19 cellular contexts compared by ENCODE assay signal in the genomic region with DNA sequence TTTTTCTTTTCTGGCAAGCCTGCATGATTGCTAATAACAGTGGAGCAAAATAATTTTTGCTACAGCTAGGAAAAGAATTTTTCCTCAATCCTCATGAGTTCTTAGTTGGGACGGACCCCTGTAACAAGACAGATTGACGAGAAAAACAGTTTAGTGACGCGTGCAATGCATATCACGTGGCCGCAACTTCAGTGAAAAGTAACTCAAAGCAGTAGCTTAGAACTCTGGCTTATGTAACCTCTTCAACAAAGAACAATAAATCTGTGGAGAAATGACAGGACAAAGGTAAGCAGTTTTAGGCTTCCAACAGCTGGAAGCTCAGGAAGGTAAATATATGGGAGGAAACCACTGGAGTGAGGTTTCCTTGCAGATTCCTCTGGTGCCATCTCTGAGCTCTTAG. TPM values are rescaled to one million over a fixed set of nuclear protein-coding genes. Genes with fewer than 3 reads are reported as not detected.
DNase-seq lines count a peak whose midpoint lies in the region; ATAC-seq, FAIRE-seq and TF ChIP-seq lines count a peak whose summit lies in the region.
"Had no signal": no experiment of that assay in that cellular context is flagged by ENCODE, and none has a peak within 500 bp of the region (broad histone marks: within the 10 kb centered on the region; RNA-seq: fewer than 3 reads in every experiment).

No MANE protein-coding gene starts in this region.

- H3K9ac ChIP-seq in HepG2 (ENCODE audit: insufficient read depth, low read depth, low read length) (peak overlapping the region; percentile 39; the same call in 1 of the 2 replicates), H1 (replicated peaks in 1 of 4; ENCODE audit: extremely low read depth in 1 of 4, low read depth in 3 of 4, low read length in 3 of 4) (no peak overlapping the region)
- H3K9ac ChIP-seq: KMS-11 had no signal

- 0 out of 2 replicates have a peak overlapping the region, but pooled peaks have one; percentile 18 for H2BK12ac ChIP-seq in H1 (ENCODE audit: low read depth, low read length)

- ATAC-seq in HepG2 (no peak), right lobe of liver (no peak), GM21619 (IDR thresholded peaks at IDR 0.05; ENCODE audit: unreplicated experiment) (no peak), HG02981 (IDR thresholded peaks at IDR 0.05; ENCODE audit: unreplicated experiment) (no peak)
- ATAC-seq in natural killer cell treated with Interleukin-12 subunit alpha and Interleukin-12 subunit beta and Interleukin-15 and Interleukin-18, amount 100 ng/mL, for 72 hours: no peak

- H2BK5ac ChIP-seq in H1 (ENCODE audit: low read depth, low read length): no peak overlapping the region

- no peaks in the 10 kb centered on the region for H3K23me2 ChIP-seq in H1 (ENCODE audit: low read depth, low read length)

- H2AFZ ChIP-seq in HepG2 (ENCODE audit: low read length) (no peak overlapping the region), H1 (ENCODE audit: low read length) (no peak overlapping the region)

- no peak overlapping the region for H2AK5ac ChIP-seq in H1 (ENCODE audit: low read depth, low read length)

- H3K14ac ChIP-seq in H1 (ENCODE audit: insufficient read length): no peak overlapping the region

- H4K8ac ChIP-seq in H1 (ENCODE audit: extremely low read depth, insufficient read depth, low read length): no peak overlapping the region

- H3K27me3 Mint-ChIP-seq in mesothelial cell of epicardium (ENCODE audit: low read depth): no peaks in the 10 kb centered on the region
- H3K27me3 Mint-ChIP-seq in type B pancreatic cell: no peaks in the 10 kb centered on the region
- H3K27me3 Mint-ChIP-seq in natural killer cell treated with Interleukin-12 subunit alpha and Interleukin-12 subunit beta and Interleukin-15 and Interleukin-18, amount 100 ng/mL, for 72 hours: peaks cover 10 to 18% of the 10 kb centered on the region in 2 donors

- no peak overlapping the region for H3K56ac ChIP-seq in H1 (replicated peaks; ENCODE audit: insufficient read length, low read depth, low read length)

- no peak overlapping the region for H3K4ac ChIP-seq in H1 (replicated peaks; ENCODE audit: insufficient read length, low read depth, low read length)

- TF ChIP-seq RAD21 in HepG2 (CRISPR knock-in tag; IDR thresholded peaks at IDR 0.05) (no peak), H1 (IDR thresholded peaks at IDR 0.05 in 1 of 2, conservative IDR thresholded peaks at IDR 0.05 in 1 of 2; ENCODE audit: low read depth in 2 of 2, low read length in 2 of 2) (no peak)

- no peaks in the 10 kb centered on the region for H3K79me2 ChIP-seq in HepG2 (ENCODE audit: insufficient read depth, low read length)
- no peaks in the 10 kb centered on the region for H3K79me2 ChIP-seq in H1 (ENCODE audit: control insufficient read depth in 1 of 2, insufficient read depth in 2 of 2, low read length in 2 of 2)

- peak; percentile 83 for FAIRE-seq in HepG2 (lab: Jason Lieb, UNC)
- FAIRE-seq in H1 (lab: Jason Lieb, UNC): no peak

- H3K27ac ChIP-seq in HepG2 (ENCODE audit: extremely low read length, insufficient read depth, low read length) (peak overlapping the region; percentile 25), right lobe of liver (no peak overlapping the region), H1 (ENCODE audit: low read depth, low read length) (no peak overlapping the region)
- H3K27ac ChIP-seq: KMS-11, SJCRH30 had no signal

- intact Hi-C loops in HepG2 (cut with micrococcal nuclease; ENCODE audit: unreplicated experiment): loop anchor here (2.0 kb wide), 1 partner anchor 21 kb away; a partner anchor contains a TSS
- intact Hi-C loops in right lobe of liver (cut with DNase I): no loop called here

- H3K4me2 ChIP-seq in HepG2 (ENCODE audit: low read depth, low read length) (peak overlapping the region; percentile 58), H1 (ENCODE audit: insufficient read depth in 1 of 2, low read depth in 2 of 2, low read length in 2 of 2) (no peak overlapping the region)
- H3K4me2 ChIP-seq: KMS-11 had no signal

- no peak overlapping the region for H3K18ac ChIP-seq in H1 (ENCODE audit: extremely low read depth, low read length)

- no peak for TF ChIP-seq CTCF in HepG2 (CRISPR knock-in tag; IDR thresholded peaks at IDR 0.05)
- no peak for TF ChIP-seq CTCF in right lobe of liver (IDR thresholded peaks at IDR 0.05)
- no peak for TF ChIP-seq CTCF in H1 (IDR thresholded peaks at IDR 0.05; ENCODE audit: control extremely low read depth in 1 of 3, insufficient read depth in 1 of 3, low read depth in 1 of 3, low read length in 3 of 3)
- TF ChIP-seq CTCF in mesothelial cell of epicardium (IDR thresholded peaks at IDR 0.05; ENCODE audit: unreplicated experiment): no peak
- TF ChIP-seq CTCF in type B pancreatic cell (conservative IDR thresholded peaks at IDR 0.05): no peak

- no TSS peak for BruUV-seq in HepG2 (replicated peaks; lab: Mats Ljungman, UMichigan)

- TF ChIP-seq EP300 in HepG2 (IDR thresholded peaks at IDR 0.05; ENCODE audit: low read depth in 2 of 2, low read length in 2 of 2) (no peak), HepG2 (CRISPR knock-in tag; IDR thresholded peaks at IDR 0.05; ENCODE audit: borderline replicate concordance) (no peak), H1 (IDR thresholded peaks at IDR 0.05; ENCODE audit: borderline replicate concordance in 1 of 2, low read depth in 2 of 2, low read length in 2 of 2) (no peak)

- H3K9me3 ChIP-seq in HepG2 (ENCODE audit: low read length): no peaks in the 10 kb centered on the region
- no peaks in the 10 kb centered on the region for H3K9me3 ChIP-seq in right lobe of liver
- no peaks in the 10 kb centered on the region for H3K9me3 ChIP-seq in H1 (ENCODE audit: insufficient read depth in 2 of 2, low read depth in 1 of 2, low read length in 1 of 2)
- H3K9me3 ChIP-seq: SJCRH30 had no signal

- in situ Hi-C loops in HepG2 (cut with HindIII; ENCODE audit: extremely low pct_ligation_motif_present, low pct_unique_long_range_greater_than_20kb): no loop called here

- H3K27me3 ChIP-seq in HepG2 (ENCODE audit: control insufficient read depth in 1 of 2, insufficient read depth in 2 of 2, low read length in 2 of 2) (no peaks in the 10 kb centered on the region), right lobe of liver (no peaks in the 10 kb centered on the region), H1 (replicated peaks in 1 of 4; ENCODE audit: control insufficient read depth in 3 of 4, extremely low read depth in 1 of 4, insufficient read depth in 3 of 4, low read length in 3 of 4) (no peaks in the 10 kb centered on the region)
- H3K27me3 ChIP-seq: SJCRH30 had no signal

- H4K20me1 ChIP-seq in HepG2 (ENCODE audit: insufficient read depth, low read length) (no peaks in the 10 kb centered on the region), H1 (replicated peaks in 1 of 2; ENCODE audit: control insufficient read depth in 1 of 2, insufficient read depth in 2 of 2, low read length in 2 of 2) (no peaks in the 10 kb centered on the region)

- WGBS in HepG2 (ENCODE audit: low lambda C conversion rate): 18% methylated on average over 6 of the region's 6 CpGs
- 100% methylated on average over 6 of the region's 6 CpGs for WGBS in right lobe of liver (ENCODE audit: insufficient coverage, low coverage, low lambda C conversion rate, missing lambda C conversion rate)
- 98% methylated on average over 6 of the region's 6 CpGs; no CpG with 5 or more reads in 1 of the 2 experiments for WGBS in H1 (ENCODE audit: extremely low coverage in 1 of 2, insufficient coverage in 1 of 2, insufficient read length in 1 of 2, insufficient replicate concordance in 2 of 2, low coverage in 1 of 2, low lambda C conversion rate in 2 of 2, missing lambda C conversion rate in 1 of 2), 2 experiments

- DNase-seq in HepG2 (ENCODE audit: low spot score) (peak; percentile 49), right lobe of liver (no peak), H1 (ENCODE audit: low read depth in 1 of 2, low spot score in 2 of 2) (no peak), mesothelial cell of epicardium (ENCODE audit: low spot score in 2 of 2, unreplicated experiment in 2 of 2) (no peak), type B pancreatic cell (ENCODE audit: extremely low spot score, unreplicated experiment) (no peak)
- no peak for DNase-seq in natural killer cell treated with Interleukin-12 subunit alpha and Interleukin-12 subunit beta and Interleukin-15 and Interleukin-18, amount 100 ng/mL, for 72 hours (ENCODE audit: low spot score)
- DNase-seq: 8988T, DMS153, GDM1, GOT3, MV-4-11, NCI-H187, NCI-H226, SJCRH30 had no signal

- CTCF ChIA-PET in HepG2 (lab: Yijun Ruan, JAX; ENCODE audit: low intra/inter-chr PET ratio, low total read pairs): no interaction called here
- CTCF ChIA-PET in H1 (lab: Charles Lee; ENCODE audit: partially characterized antibody): interaction anchor here (0.5 to 40.0 kb wide), 7 partner anchors 11 to 116 kb away, joined by 3 to 994 read pairs (median 5); no protein-coding TSS in a partner anchor

- H2BK20ac ChIP-seq in H1 (ENCODE audit: low read length): no peak overlapping the region

- H3K36me3 Mint-ChIP-seq in mesothelial cell of epicardium (no peaks in the 10 kb centered on the region), type B pancreatic cell (no peaks in the 10 kb centered on the region)
- no peaks in the 10 kb centered on the region for H3K36me3 Mint-ChIP-seq in natural killer cell treated with Interleukin-12 subunit alpha and Interleukin-12 subunit beta and Interleukin-15 and Interleukin-18, amount 100 ng/mL, for 72 hours
- H3K36me3 Mint-ChIP-seq: CD14-positive monocyte had no signal

- no peak overlapping the region for H3K4me3 Mint-ChIP-seq in mesothelial cell of epicardium
- H3K4me3 Mint-ChIP-seq in type B pancreatic cell: no peak overlapping the region
- no peak overlapping the region for H3K4me3 Mint-ChIP-seq in natural killer cell treated with Interleukin-12 subunit alpha and Interleukin-12 subunit beta and Interleukin-15 and Interleukin-18, amount 100 ng/mL, for 72 hours
- H3K4me3 Mint-ChIP-seq: CD14-positive monocyte had no signal

- H3K4me1 ChIP-seq in HepG2 (ENCODE audit: insufficient read depth, low read length) (peaks cover 46% of the 10 kb centered on the region), right lobe of liver (no peaks in the 10 kb centered on the region), H1 (replicated peaks in 1 of 4; ENCODE audit: control insufficient read depth in 3 of 4, insufficient read depth in 4 of 4, low read length in 3 of 4) (peaks cover 2 to 11% (median 6%) of the 10 kb centered on the region in 4 experiments)

- peak overlapping the region; percentile 88 for H3K27ac Mint-ChIP-seq in mesothelial cell of epicardium
- peak overlapping the region; percentile 33 for H3K27ac Mint-ChIP-seq in type B pancreatic cell
- H3K27ac Mint-ChIP-seq in natural killer cell treated with Interleukin-12 subunit alpha and Interleukin-12 subunit beta and Interleukin-15 and Interleukin-18, amount 100 ng/mL, for 72 hours: no peak overlapping the region
- H3K27ac Mint-ChIP-seq: CD14-positive monocyte had no signal

- H3K79me1 ChIP-seq in H1 (ENCODE audit: low read depth, low read length): no peaks in the 10 kb centered on the region

- POLR2A ChIA-PET in HepG2 (lab: Yijun Ruan, JAX): interaction anchor here (0.7 to 6.4 kb wide), 5 partner anchors 9 to 124 kb away, joined by 3 to 76 read pairs (median 4); a partner anchor contains a TSS
- POLR2A ChIA-PET in H1 (lab: Charles Lee; ENCODE audit: partially characterized antibody): interaction anchor here (0.6 kb wide), 1 partner anchor 116 kb away, joined by 4 read pairs; no protein-coding TSS in a partner anchor

- peaks cover 20% of the 10 kb centered on the region for H3K4me1 Mint-ChIP-seq in mesothelial cell of epicardium
- peaks cover 15% of the 10 kb centered on the region for H3K4me1 Mint-ChIP-seq in type B pancreatic cell (ENCODE audit: unreplicated experiment)
- no peaks in the 10 kb centered on the region for H3K4me1 Mint-ChIP-seq in natural killer cell treated with Interleukin-12 subunit alpha and Interleukin-12 subunit beta and Interleukin-15 and Interleukin-18, amount 100 ng/mL, for 72 hours (ENCODE audit: low read depth in 2 of 2)
- H3K4me1 Mint-ChIP-seq: CD14-positive monocyte had no signal

- no peaks in the 10 kb centered on the region for H3K36me3 ChIP-seq in HepG2 (replicated peaks in 1 of 2; ENCODE audit: control insufficient read depth in 1 of 2, insufficient read depth in 2 of 2, low read length in 2 of 2)
- H3K36me3 ChIP-seq in right lobe of liver: no peaks in the 10 kb centered on the region
- H3K36me3 ChIP-seq in H1 (ENCODE audit: control insufficient read depth in 2 of 4, insufficient read depth in 4 of 4, low read length in 3 of 4): no peaks in the 10 kb centered on the region
- H3K36me3 ChIP-seq: SJCRH30 had no signal

- H4K91ac ChIP-seq in H1 (replicated peaks; ENCODE audit: insufficient read length, low read length): no peak overlapping the region

- no peak overlapping the region for H2BK120ac ChIP-seq in H1 (replicated peaks; ENCODE audit: low read depth, low read length)

- H2BK15ac ChIP-seq in H1 (ENCODE audit: low read length): no peak overlapping the region

- TF ChIP-seq POLR2A in HepG2 (IDR thresholded peaks at IDR 0.05; ENCODE audit: insufficient read depth in 1 of 2, low read depth in 2 of 2, low read length in 2 of 2) (no peak), right lobe of liver (IDR thresholded peaks at IDR 0.05) (no peak), H1 (IDR thresholded peaks at IDR 0.05; ENCODE audit: control extremely low read depth in 1 of 2, low read depth in 2 of 2, low read length in 2 of 2) (no peak)

- H3K4me3 ChIP-seq in HepG2 (replicated peaks in 1 of 3; ENCODE audit: insufficient read depth in 1 of 3, low read depth in 2 of 3, low read length in 3 of 3) (peak overlapping the region in 2 of 3 experiments; percentile 4 to 24; a peak in 1 of 6 replicates), right lobe of liver (no peak overlapping the region), H1 (ENCODE audit: extremely low read depth in 1 of 4, insufficient read depth in 2 of 4, low read depth in 3 of 4, low read length in 4 of 4) (no peak overlapping the region)
- H3K4me3 ChIP-seq: SJCRH30 had no signal

- H3K9me3 Mint-ChIP-seq in mesothelial cell of epicardium (peaks cover 9% of the 10 kb centered on the region), type B pancreatic cell (peaks cover 5% of the 10 kb centered on the region)
- no peaks in the 10 kb centered on the region for H3K9me3 Mint-ChIP-seq in natural killer cell treated with Interleukin-12 subunit alpha and Interleukin-12 subunit beta and Interleukin-15 and Interleukin-18, amount 100 ng/mL, for 72 hours

- no peak overlapping the region for H4K5ac ChIP-seq in H1 (ENCODE audit: insufficient read length, low read depth, low read length)

- no peak overlapping the region for H3K23ac ChIP-seq in H1 (ENCODE audit: insufficient read length)

RNA-seq across cellular contexts. Expression of a gene that starts 19.7 kb away (rescaled TPM):
- total RNA-seq in HepG2 (2016; rRNA removed; fragmentation: Illumina TruSeq; extraction: Trizol) (not detected in 2 replicates), right lobe of liver (1 to 10 TPM in 3 of 6 experiments, under 1 TPM in 3; 0.33 to 3.6 (median 1.6) TPM), mesothelial cell of epicardium (not detected in 3 replicates), type B pancreatic cell (ENCODE audit: low replicate concordance) (2.9 and 4.5 TPM in 2 replicates)
- not detected in 2 replicates for total RNA-seq in HepG2 (2016; cell fraction: cytosol; rRNA removed; fragmentation: Illumina TruSeq; extraction: Trizol; ENCODE audit: low read depth)
- total RNA-seq in HepG2 (2016; cell fraction: insoluble cytoplasmic fraction; rRNA removed; fragmentation: Illumina TruSeq; extraction: Trizol): not detected in 2 replicates
- not detected in 2 replicates for total RNA-seq in HepG2 (2016; cell fraction: membrane; rRNA removed; fragmentation: Illumina TruSeq; extraction: Trizol)
- total RNA-seq in HepG2 (2016; cell fraction: nucleus; rRNA removed; fragmentation: Illumina TruSeq; extraction: Trizol): not detected in 2 replicates
- polyA plus RNA-seq in HepG2 (2011; rRNA removed) (not detected in 2 replicates), H1 (2011; rRNA removed) (0.51 and 1.1 TPM in 2 replicates)
- polyA plus RNA-seq in HepG2 (2011; cell fraction: cytosol; rRNA removed): not detected in 2 replicates
- polyA plus RNA-seq in HepG2 (2011; cell fraction: nucleus; rRNA removed): not detected in 2 replicates
- 0.13 and 0.62 TPM in 2 replicates for polyA plus RNA-seq in HepG2 (2012)
- polyA plus RNA-seq in HepG2 (2016; cell fraction: cytosol; fragmentation: Illumina TruSeq; extraction: Trizol; ENCODE audit: low read depth): not detected in 2 replicates
- not detected in 2 replicates for polyA plus RNA-seq in HepG2 (2016; cell fraction: insoluble cytoplasmic fraction; fragmentation: Illumina TruSeq; extraction: Trizol; ENCODE audit: low read depth)
- polyA plus RNA-seq in HepG2 (2016; cell fraction: membrane; fragmentation: Illumina TruSeq; extraction: Trizol; ENCODE audit: low read depth): not detected in 2 replicates
- not detected in 2 replicates for polyA plus RNA-seq in HepG2 (2016; cell fraction: nucleus; fragmentation: Illumina TruSeq; extraction: Trizol; ENCODE audit: insufficient read depth, low read depth)
- polyA minus RNA-seq in HepG2 (2011; rRNA and poly(A)+ RNA removed; ENCODE audit: low replicate concordance): not detected in 2 replicates
- polyA minus RNA-seq in HepG2 (2011; cell fraction: cytosol; rRNA and poly(A)+ RNA removed): not detected in 2 replicates
- not detected in 2 replicates for polyA minus RNA-seq in HepG2 (2011; cell fraction: nucleus; rRNA and poly(A)+ RNA removed)
- 0.57 and 0.65 TPM in 2 replicates for total RNA-seq in H1 (2021; fragmentation: NEBNext Ultra II Directional; extraction: Animal tissue kit (Norgen Biotek cat#: 25700))
- polyA plus RNA-seq in H1 (2011; cell fraction: cytosol; rRNA removed): 0.83 TPM
- polyA plus RNA-seq in H1 (2011; cell fraction: nucleus; rRNA removed): 0.61 TPM
- 0.16 to 0.23 TPM (median 0.22 TPM) in 4 replicates for polyA plus RNA-seq in H1 (2012, experiment 1 of 2)
- 0.33 TPM for polyA plus RNA-seq in H1 (2012, experiment 2 of 2)
- polyA plus RNA-seq in H1 (2013, experiment 1 of 2): 0.53 TPM
- 0.50 TPM for polyA plus RNA-seq in H1 (2013, experiment 2 of 2)
- polyA minus RNA-seq in H1 (2011; rRNA and poly(A)+ RNA removed): 0.05 and 0.60 TPM in 2 replicates
- polyA minus RNA-seq in H1 (2011; cell fraction: cytosol; rRNA and poly(A)+ RNA removed): 1.0 TPM
- polyA minus RNA-seq in H1 (2011; cell fraction: nucleus; rRNA and poly(A)+ RNA removed): 0.40 TPM
- not detected for total RNA-seq in natural killer cell treated with Interleukin-12 subunit alpha and Interleukin-12 subunit beta and Interleukin-15 and Interleukin-18, amount 100 ng/mL, for 72 hours
- polyA plus RNA-seq: CD14-positive monocyte had no signal

RNA-seq across cellular contexts. Expression of a gene that starts 20.5 kb away (rescaled TPM):
- total RNA-seq in HepG2 (2016; rRNA removed; fragmentation: Illumina TruSeq; extraction: Trizol) (41.1 and 42.6 TPM in 2 replicates), right lobe of liver (100 to 1,000 TPM in 3 of 6 experiments, 10 to 100 TPM in 3; 67.8 to 269 (median 149) TPM), mesothelial cell of epicardium (29.4 to 31.0 TPM (median 30.9 TPM) in 3 replicates), type B pancreatic cell (ENCODE audit: low replicate concordance) (5.6 and 6.9 TPM in 2 replicates)
- 13.1 and 13.7 TPM in 2 replicates for total RNA-seq in HepG2 (2016; cell fraction: cytosol; rRNA removed; fragmentation: Illumina TruSeq; extraction: Trizol; ENCODE audit: low read depth)
- 39.0 and 39.8 TPM in 2 replicates for total RNA-seq in HepG2 (2016; cell fraction: insoluble cytoplasmic fraction; rRNA removed; fragmentation: Illumina TruSeq; extraction: Trizol)
- 18.6 and 20.4 TPM in 2 replicates for total RNA-seq in HepG2 (2016; cell fraction: membrane; rRNA removed; fragmentation: Illumina TruSeq; extraction: Trizol)
- total RNA-seq in HepG2 (2016; cell fraction: nucleus; rRNA removed; fragmentation: Illumina TruSeq; extraction: Trizol): 48.2 and 48.3 TPM in 2 replicates
- polyA plus RNA-seq in HepG2 (2011; rRNA removed) (98.5 and 105 TPM in 2 replicates), H1 (2011; rRNA removed) (7.3 and 9.2 TPM in 2 replicates)
- 49.0 and 60.3 TPM in 2 replicates for polyA plus RNA-seq in HepG2 (2011; cell fraction: cytosol; rRNA removed)
- 306 and 373 TPM in 2 replicates for polyA plus RNA-seq in HepG2 (2011; cell fraction: nucleus; rRNA removed)
- 29.8 and 60.1 TPM in 2 replicates for polyA plus RNA-seq in HepG2 (2012)
- 12.5 and 13.1 TPM in 2 replicates for polyA plus RNA-seq in HepG2 (2016; cell fraction: cytosol; fragmentation: Illumina TruSeq; extraction: Trizol; ENCODE audit: low read depth)
- 50.0 and 58.0 TPM in 2 replicates for polyA plus RNA-seq in HepG2 (2016; cell fraction: insoluble cytoplasmic fraction; fragmentation: Illumina TruSeq; extraction: Trizol; ENCODE audit: low read depth)
- 16.6 and 17.1 TPM in 2 replicates for polyA plus RNA-seq in HepG2 (2016; cell fraction: membrane; fragmentation: Illumina TruSeq; extraction: Trizol; ENCODE audit: low read depth)
- 86.5 and 86.8 TPM in 2 replicates for polyA plus RNA-seq in HepG2 (2016; cell fraction: nucleus; fragmentation: Illumina TruSeq; extraction: Trizol; ENCODE audit: insufficient read depth, low read depth)
- polyA minus RNA-seq in HepG2 (2011; rRNA and poly(A)+ RNA removed; ENCODE audit: low replicate concordance): 95.4 TPM in 1 of 2 replicates, not detected in the other
- 23.3 and 26.9 TPM in 2 replicates for polyA minus RNA-seq in HepG2 (2011; cell fraction: cytosol; rRNA and poly(A)+ RNA removed)
- polyA minus RNA-seq in HepG2 (2011; cell fraction: nucleus; rRNA and poly(A)+ RNA removed): 86.3 and 110 TPM in 2 replicates
- total RNA-seq in H1 (2021; fragmentation: NEBNext Ultra II Directional; extraction: Animal tissue kit (Norgen Biotek cat#: 25700)): 3.1 and 3.2 TPM in 2 replicates
- polyA plus RNA-seq in H1 (2011; cell fraction: cytosol; rRNA removed): 4.7 TPM
- polyA plus RNA-seq in H1 (2011; cell fraction: nucleus; rRNA removed): 5.0 TPM
- 2.3 to 4.8 TPM (median 4.1 TPM) in 4 replicates for polyA plus RNA-seq in H1 (2012, experiment 1 of 2)
- 4.8 TPM for polyA plus RNA-seq in H1 (2012, experiment 2 of 2)
- polyA plus RNA-seq in H1 (2013, experiment 1 of 2): 3.9 TPM
- polyA plus RNA-seq in H1 (2013, experiment 2 of 2): 3.5 TPM
- polyA minus RNA-seq in H1 (2011; rRNA and poly(A)+ RNA removed): 7.2 and 8.5 TPM in 2 replicates
- 1.5 TPM for polyA minus RNA-seq in H1 (2011; cell fraction: cytosol; rRNA and poly(A)+ RNA removed)
- 2.5 TPM for polyA minus RNA-seq in H1 (2011; cell fraction: nucleus; rRNA and poly(A)+ RNA removed)
- total RNA-seq in natural killer cell treated with Interleukin-12 subunit alpha and Interleukin-12 subunit beta and Interleukin-15 and Interleukin-18, amount 100 ng/mL, for 72 hours: not detected
- total RNA-seq: HT-29 had no signal

Comparison
In these comparisons a context has a peak if more than half of its experiments do, and no peak if none do; other contexts are left out.
1. H3K4me3 ChIP-seq: peak in HepG2 (2 of 3); none in right lobe of liver (0 of 3) and H1 (0 of 4).
2. H3K27ac Mint-ChIP-seq: peak in mesothelial cell of epicardium (single experiment) and type B pancreatic cell (single experiment); none in natural killer cell treated with Interleukin-12 subunit alpha and Interleukin-12 subunit beta and Interleukin-15 and Interleukin-18, amount 100 ng/mL, for 72 hours (0 of 2).